Comparison of ENCODE assay signal across 37 cellular contexts in genomic region chr1:66993076-66993475, GRCh38.
DNase-seq lines count a peak whose midpoint lies in the region; FAIRE-seq and TF ChIP-seq lines count a peak whose summit lies in the region.
"Had no signal": no experiment of that assay in that cellular context is flagged by ENCODE, and none has a peak within 500 bp of the region (broad histone marks: within the 10 kb centered on the region; RNA-seq: fewer than 3 reads in every experiment).

No MANE protein-coding gene starts in this region.

- H3K9me3 ChIP-seq in breast epithelium = no peaks in the 10 kb centered on the region
- no peaks in the 10 kb centered on the region for H3K9me3 ChIP-seq in endothelial cell of umbilical vein (replicated peaks; ENCODE audit: control insufficient read depth, insufficient read depth, low read length)
- H3K9me3 ChIP-seq in trophoblast cell (ENCODE audit: insufficient read depth, low read depth, low read length) = no peaks in the 10 kb centered on the region
- H3K9me3 ChIP-seq: A549; BE2C; BLaER1; BLaER1 treated with 17β-estradiol and CSF1 and Interleukin-3, amounts not matched to agents 10 nM and 100 nM; Caco-2 had no signal

- no CpG with 5 or more reads among the region's 3 CpGs for WGBS in trophoblast cell (ENCODE audit: extremely low coverage, insufficient coverage, insufficient read length)

- no peak overlapping the region for H3K4ac ChIP-seq in trophoblast cell (ENCODE audit: low read depth, low read length)

- H2AK5ac ChIP-seq in trophoblast cell (ENCODE audit: low read length) = no peak overlapping the region

- TSS peak; percentile 5 for BruUV-seq in MCF 10A (replicated peaks; lab: Mats Ljungman, UMichigan)
- no TSS peak for BruUV-seq in endothelial cell of umbilical vein (replicated peaks; lab: Mats Ljungman, UMichigan)

- no peaks in the 10 kb centered on the region for H3K27me3 Mint-ChIP-seq in MCF 10A (ENCODE audit: insufficient read depth, unreplicated experiment)
- H3K27me3 Mint-ChIP-seq: B cell; CD4-positive, alpha-beta memory T cell; CD4-positive, alpha-beta T cell; CD4-positive, CD25-positive, alpha-beta regulatory T cell; CD8-positive, alpha-beta memory T cell had no signal

- H3K4me2 ChIP-seq in endothelial cell of umbilical vein (ENCODE audit: insufficient read depth, low read length) (no peak overlapping the region), trophoblast cell (ENCODE audit: low read length) (no peak overlapping the region)
- H3K4me2 ChIP-seq: A549; BLaER1; BLaER1 treated with 17β-estradiol and CSF1 and Interleukin-3, amounts not matched to agents 10 nM and 100 nM had no signal

- H3K23ac ChIP-seq in trophoblast cell (ENCODE audit: low read length) = no peak overlapping the region

- no peak overlapping the region for H4K12ac ChIP-seq in trophoblast cell (ENCODE audit: low read depth, low read length)

- H2AFZ ChIP-seq in endothelial cell of umbilical vein (ENCODE audit: low read depth, low read length) = no peak overlapping the region
- H2AFZ ChIP-seq in trophoblast cell (ENCODE audit: insufficient read depth, low read length, poor library complexity) = no peak overlapping the region

- H3K4me3 ChIP-seq in breast epithelium = no peak overlapping the region
- H3K4me3 ChIP-seq in endothelial cell of umbilical vein (replicated peaks in 1 of 3; ENCODE audit: insufficient read depth in 1 of 3, low read depth in 1 of 3, low read length in 3 of 3) = no peak overlapping the region
- H3K4me3 ChIP-seq in trophoblast cell (ENCODE audit: low read depth, low read length) = no peak overlapping the region
- H3K4me3 ChIP-seq: A549; BLaER1; BLaER1 treated with 17β-estradiol and CSF1 and Interleukin-3, amounts not matched to agents 10 nM and 100 nM had no signal

- no peak overlapping the region for H2BK120ac ChIP-seq in trophoblast cell (ENCODE audit: insufficient read depth, low read length, poor library complexity)

- TF ChIP-seq POLR2A in breast epithelium (IDR thresholded peaks at IDR 0.05) (no peak), endothelial cell of umbilical vein (IDR thresholded peaks at IDR 0.05; ENCODE audit: low read depth, low read length) (no peak)

- CTCF ChIA-PET in MCF 10A (lab: Yijun Ruan, JAX) = interaction anchor here (1.1 to 6.5 kb wide), 3 partner anchors 155 to 218 kb away, joined by 3 to 193 read pairs (median 54); no protein-coding TSS in a partner anchor
- CTCF ChIA-PET in endothelial cell of umbilical vein (lab: Charles Lee) = interaction anchor here (0.9 to 2.7 kb wide), 3 partner anchors 156 to 222 kb away, joined by 3 to 30 read pairs (median 5); no protein-coding TSS in a partner anchor

- no peak overlapping the region for H3K14ac ChIP-seq in trophoblast cell (ENCODE audit: low read length)

- no peak for DNase-seq in MCF 10A (ENCODE audit: unreplicated experiment)
- DNase-seq in breast epithelium (ENCODE audit: low spot score in 2 of 2) = no peak
- DNase-seq in endothelial cell of umbilical vein (ENCODE audit: low read depth, low spot score) = no peak
- DNase-seq in trophoblast cell = peak; percentile 72 to 96
- no peak for DNase-seq in activated T-cell treated with anti-CD3 and anti-CD28 coated beads, Interleukin-2, amount 50 U/mL, for 48 hours
- DNase-seq in NK-92 (lab: John Stamatoyannopoulos, UW; ENCODE audit: unreplicated experiment) = no peak
- no peak for DNase-seq in islet precursor cell
- DNase-seq: 8988T; ACHN; AML-193; BE2C; C1 segment of cervical spinal cord; Caco-2; Calu3; CD4-positive, alpha-beta memory T cell; CD4-positive, alpha-beta T cell; CD4-positive, CD25-positive, alpha-beta regulatory T cell; CD8-positive, alpha-beta memory T cell; CD8-positive, alpha-beta T cell; COR-L47; DMS 273 treated with DMSO at 0.1 percent for 48 hours; DMS153; DMS53; DMS79; DMS79 treated with DMSO at 0.1 percent for 48 hours; DND-41; EL had no signal

- intact Hi-C loops in MCF 10A (cut with micrococcal nuclease) (no loop called here), breast epithelium (cut with DNase I; ENCODE audit: low total_unique reads) (no loop called here), endothelial cell of umbilical vein (cut with micrococcal nuclease) (no loop called here)

- no peaks in the 10 kb centered on the region for H3K9me3 Mint-ChIP-seq in MCF 10A (ENCODE audit: unreplicated experiment)
- H3K9me3 Mint-ChIP-seq: CD14-positive monocyte; CD4-positive, alpha-beta T cell; CD4-positive, CD25-positive, alpha-beta regulatory T cell; CD8-positive, alpha-beta memory T cell; CD8-positive, alpha-beta T cell had no signal

- H3K27me3 ChIP-seq in breast epithelium (no peaks in the 10 kb centered on the region), endothelial cell of umbilical vein (ENCODE audit: control insufficient read depth in 2 of 2, insufficient read depth in 2 of 2, low read length in 2 of 2) (no peaks in the 10 kb centered on the region), trophoblast cell (ENCODE audit: insufficient read depth, low read length) (no peaks in the 10 kb centered on the region)
- H3K27me3 ChIP-seq: BE2C; BLaER1; BLaER1 treated with 17β-estradiol and CSF1 and Interleukin-3, amounts not matched to agents 10 nM and 100 nM had no signal

- H4K8ac ChIP-seq in trophoblast cell (ENCODE audit: low read depth, low read length) = no peak overlapping the region

- H3K4me1 Mint-ChIP-seq in MCF 10A (ENCODE audit: insufficient read depth, unreplicated experiment) = no peaks in the 10 kb centered on the region

- H3K4me3 Mint-ChIP-seq in MCF 10A (ENCODE audit: unreplicated experiment) = no peak overlapping the region
- H3K4me3 Mint-ChIP-seq: B cell; CD14-positive monocyte; CD4-positive, alpha-beta memory T cell; CD4-positive, alpha-beta T cell; CD4-positive, CD25-positive, alpha-beta regulatory T cell; CD8-positive, alpha-beta memory T cell; CD8-positive, alpha-beta T cell had no signal

- TF ChIP-seq CTCF in MCF 10A (IDR thresholded peaks at IDR 0.05; ENCODE audit: unreplicated experiment) = no peak
- TF ChIP-seq CTCF in breast epithelium (IDR thresholded peaks at IDR 0.05) = no peak
- TF ChIP-seq CTCF in VCaP (conservative IDR thresholded peaks at IDR 0.05) = no peak
- no peak for TF ChIP-seq CTCF in endothelial cell of umbilical vein (IDR thresholded peaks at IDR 0.05; ENCODE audit: extremely low read depth in 1 of 2, insufficient read depth in 1 of 2, low read depth in 1 of 2, low read length in 2 of 2)

- no peak overlapping the region for H3K18ac ChIP-seq in trophoblast cell (ENCODE audit: low read length)

- no peak overlapping the region for H3K9ac ChIP-seq in endothelial cell of umbilical vein (replicated peaks; ENCODE audit: extremely low read depth, insufficient read depth, low read length)
- H3K9ac ChIP-seq in trophoblast cell (ENCODE audit: low read length) = no peak overlapping the region
- H3K9ac ChIP-seq: BLaER1; BLaER1 treated with 17β-estradiol and CSF1 and Interleukin-3, amounts not matched to agents 10 nM and 100 nM had no signal

- H4K91ac ChIP-seq in trophoblast cell (ENCODE audit: low read depth, low read length) = no peak overlapping the region

- peak; percentile 28 for FAIRE-seq in endothelial cell of umbilical vein (lab: Jason Lieb, UNC)
- FAIRE-seq: A204.1, A549, D721Med had no signal

- dilution Hi-C loops in endothelial cell of umbilical vein (cut with MboI; ENCODE audit: extremely low pct_ligation_motif_present, low sequenced_read_pairs) = no loop called here

- POLR2A ChIA-PET in MCF 10A (lab: Yijun Ruan, JAX) (interaction anchor here (0.6 to 1.3 kb wide), 2 partner anchors 10 to 483 kb away, joined by 3 to 4 read pairs; no protein-coding TSS in a partner anchor), endothelial cell of umbilical vein (lab: Charles Lee) (no interaction called here)

- H3K4me1 ChIP-seq in breast epithelium (no peaks in the 10 kb centered on the region), endothelial cell of umbilical vein (ENCODE audit: control insufficient read depth, extremely low read depth, insufficient read depth, low read length) (no peaks in the 10 kb centered on the region), trophoblast cell (ENCODE audit: control insufficient read depth in 1 of 2, insufficient read depth in 2 of 2, low read length in 2 of 2) (peaks cover 4 to 6% of the 10 kb centered on the region in 2 experiments)
- H3K4me1 ChIP-seq: A549, BE2C, BLaER1, Caco-2 had no signal

- no peaks in the 10 kb centered on the region for H4K20me1 ChIP-seq in endothelial cell of umbilical vein (replicated peaks; ENCODE audit: control insufficient read depth, extremely low read depth, insufficient read depth, low read length)
- H4K20me1 ChIP-seq: BLaER1 had no signal

- no peak overlapping the region for H2BK12ac ChIP-seq in trophoblast cell (ENCODE audit: low read length)

- H3K36me3 ChIP-seq in breast epithelium = no peaks in the 10 kb centered on the region
- peaks cover 0 to 2% of the 10 kb centered on the region in 2 experiments for H3K36me3 ChIP-seq in endothelial cell of umbilical vein (ENCODE audit: control insufficient read depth in 2 of 2, extremely low read depth in 1 of 2, insufficient read depth in 2 of 2, low read length in 2 of 2)
- peaks cover 9 to 10% of the 10 kb centered on the region in 2 experiments for H3K36me3 ChIP-seq in trophoblast cell (ENCODE audit: control insufficient read depth in 1 of 2, insufficient read depth in 2 of 2, low read length in 2 of 2)
- H3K36me3 ChIP-seq: BE2C had no signal

- no peaks in the 10 kb centered on the region for H3K79me1 ChIP-seq in trophoblast cell (ENCODE audit: low read length)

- H3K79me2 ChIP-seq in endothelial cell of umbilical vein (ENCODE audit: control insufficient read depth, insufficient read depth, low read length) (no peaks in the 10 kb centered on the region), trophoblast cell (ENCODE audit: control insufficient read depth, insufficient read depth, low read length, poor library complexity) (no peaks in the 10 kb centered on the region)

- H2BK5ac ChIP-seq in trophoblast cell (ENCODE audit: low read depth, low read length, poor library complexity) = no peak overlapping the region

- peaks cover 30% of the 10 kb centered on the region for H3K36me3 Mint-ChIP-seq in MCF 10A (ENCODE audit: insufficient read depth, unreplicated experiment)

- no peak overlapping the region for H3K27ac Mint-ChIP-seq in MCF 10A (ENCODE audit: low read depth, unreplicated experiment)
- H3K27ac Mint-ChIP-seq: B cell; CD4-positive, alpha-beta memory T cell; CD4-positive, alpha-beta T cell; CD4-positive, CD25-positive, alpha-beta regulatory T cell; CD8-positive, alpha-beta T cell had no signal

- H3K27ac ChIP-seq in breast epithelium = no peak overlapping the region
- H3K27ac ChIP-seq in VCaP = peak overlapping the region; percentile 53
- no peak overlapping the region for H3K27ac ChIP-seq in endothelial cell of umbilical vein (ENCODE audit: insufficient read depth, low read depth, low read length)
- no peak overlapping the region for H3K27ac ChIP-seq in trophoblast cell (ENCODE audit: low read depth, low read length)
- H3K27ac ChIP-seq: 22Rv1; A549; BLaER1; BLaER1 treated with 17β-estradiol and CSF1 and Interleukin-3, amounts not matched to agents 10 nM and 100 nM; C4-2B had no signal

- H3K9me1 ChIP-seq in endothelial cell of umbilical vein (replicated peaks; ENCODE audit: control insufficient read depth, extremely low read depth, insufficient read depth, low read length) = no peaks in the 10 kb centered on the region

TF ChIP-seq in endothelial cell of umbilical vein, 7 proteins besides CTCF, POLR2A, EP300 and RAD21 (continues in another document):
- TF ChIP-seq EZH2 (IDR thresholded peaks at IDR 0.05; ENCODE audit: borderline replicate concordance, low read depth, low read length, severe bottlenecking) = no peak

Comparison
In these comparisons a context has a peak if more than half of its experiments do, and no peak if none do; other contexts are left out.
1. DNase-seq: peak in trophoblast cell (2 of 2); none in MCF 10A (single experiment), breast epithelium (0 of 2), endothelial cell of umbilical vein (single experiment), activated T-cell treated with anti-CD3 and anti-CD28 coated beads, Interleukin-2, amount 50 U/mL, for 48 hours (0 of 2), NK-92 (single experiment) and islet precursor cell (single experiment).